In genomic region chr9:99819123-99819483, GRCh38 we compare ENCODE assay signal across 8 cellular contexts. TPM values are rescaled to one million over a fixed set of nuclear protein-coding genes. Genes with fewer than 3 reads are reported as not detected.
DNase-seq lines count a peak whose midpoint lies in the region; ATAC-seq and TF ChIP-seq lines count a peak whose summit lies in the region.

No MANE protein-coding gene starts in this region.

- peak overlapping the region; percentile 86; the same call in 1 of the 2 replicates for H3K9ac ChIP-seq in iPS-20b (ENCODE audit: low read depth, low read length)

- H3K36me3 ChIP-seq in cardiac muscle cell (no peaks in the 10 kb centered on the region), iPS-20b (ENCODE audit: insufficient read depth, low read depth, low read length) (no peaks in the 10 kb centered on the region)

- peaks cover 17% of the 10 kb centered on the region for H3K27me3 ChIP-seq in cardiac muscle cell
- H3K27me3 ChIP-seq in iPS-20b (ENCODE audit: insufficient read depth, low read length): peaks cover 41% of the 10 kb centered on the region

- H3K4me1 Mint-ChIP-seq in activated T-helper 2 cell treated with anti-CD3 and anti-CD28 coated beads, Interferon-gamma antibody, Interleukin-2, Interleukin-4, amounts not matched to agents 10 μg/mL and 5 μg/mL and 100 μg/mL, durations not matched to agents 14 hours and 24 hours and 36 hours (ENCODE audit: low read depth): peaks cover 51% of the 10 kb centered on the region

- no peaks in the 10 kb centered on the region for H3K9me3 Mint-ChIP-seq in activated T-helper 2 cell treated with anti-CD3 and anti-CD28 coated beads, Interferon-gamma antibody, Interleukin-2, Interleukin-4, amounts not matched to agents 10 μg/mL and 5 μg/mL and 100 μg/mL, durations not matched to agents 14 hours and 24 hours and 36 hours

- ATAC-seq in left cardiac atrium (no peak), GM18511 (IDR thresholded peaks at IDR 0.05; ENCODE audit: unreplicated experiment) (no peak), GM18870 (IDR thresholded peaks at IDR 0.05; ENCODE audit: unreplicated experiment) (no peak)

- intact Hi-C loops in left cardiac atrium (cut with DNase I): no loop called here
- intact Hi-C loops in activated T-helper 2 cell treated with anti-CD3 and anti-CD28 coated beads, Interferon-gamma antibody, Interleukin-2, Interleukin-4, amounts not matched to agents 10 μg/mL and 5 μg/mL and 100 μg/mL, durations not matched to agents 14 hours and 24 hours and 36 hours (cut with micrococcal nuclease): loop anchor here (1.0 to 10.0 kb wide), 8 partner anchors 8 to 653 kb away; partner anchors contain the start of gene TMEFF1

- no peaks in the 10 kb centered on the region for H3K9me3 ChIP-seq in cardiac muscle cell (ENCODE audit: low read depth)
- no peaks in the 10 kb centered on the region for H3K9me3 ChIP-seq in iPS-20b (ENCODE audit: insufficient read depth, low read depth, low read length)

- peak overlapping the region; percentile 83 for H3K27ac Mint-ChIP-seq in activated T-helper 2 cell treated with anti-CD3 and anti-CD28 coated beads, Interferon-gamma antibody, Interleukin-2, Interleukin-4, amounts not matched to agents 10 μg/mL and 5 μg/mL and 100 μg/mL, durations not matched to agents 14 hours and 24 hours and 36 hours

- H3K4me1 ChIP-seq in cardiac muscle cell (ENCODE audit: low read depth): peaks cover 4% of the 10 kb centered on the region
- H3K4me1 ChIP-seq in iPS-20b (ENCODE audit: insufficient read depth, low read length): peaks cover 28% of the 10 kb centered on the region

- H3K36me3 Mint-ChIP-seq in activated T-helper 2 cell treated with anti-CD3 and anti-CD28 coated beads, Interferon-gamma antibody, Interleukin-2, Interleukin-4, amounts not matched to agents 10 μg/mL and 5 μg/mL and 100 μg/mL, durations not matched to agents 14 hours and 24 hours and 36 hours (ENCODE audit: low read depth): peaks cover 25% of the 10 kb centered on the region

- no peak for TF ChIP-seq CTCF in cardiac muscle cell (IDR thresholded peaks at IDR 0.05; ENCODE audit: low read depth, low read length)

- H3K27ac ChIP-seq in cardiac muscle cell (peak overlapping the region; percentile 99), iPS-20b (ENCODE audit: low read length) (peak overlapping the region; percentile 74), temporal lobe (ENCODE audit: low read depth, low read length) (peak overlapping the region; percentile 89)

- H3K4me3 Mint-ChIP-seq in activated T-helper 2 cell treated with anti-CD3 and anti-CD28 coated beads, Interferon-gamma antibody, Interleukin-2, Interleukin-4, amounts not matched to agents 10 μg/mL and 5 μg/mL and 100 μg/mL, durations not matched to agents 14 hours and 24 hours and 36 hours (ENCODE audit: low read depth): peak overlapping the region; percentile 100

- H3K27me3 Mint-ChIP-seq in activated T-helper 2 cell treated with anti-CD3 and anti-CD28 coated beads, Interferon-gamma antibody, Interleukin-2, Interleukin-4, amounts not matched to agents 10 μg/mL and 5 μg/mL and 100 μg/mL, durations not matched to agents 14 hours and 24 hours and 36 hours (ENCODE audit: low read depth): peaks cover 6% of the 10 kb centered on the region

- peak overlapping the region; percentile 48 for H3K4me3 ChIP-seq in cardiac muscle cell
- H3K4me3 ChIP-seq in iPS-20b (ENCODE audit: low read length): peak overlapping the region; percentile 90

- DNase-seq in cardiac muscle cell (ENCODE audit: low read depth in 1 of 2, low spot score in 1 of 2) (no peak), left cardiac atrium (no peak), HCEC 1CT (no peak)
- DNase-seq in activated T-helper 2 cell treated with anti-CD3 and anti-CD28 coated beads, Interferon-gamma antibody, Interleukin-2, Interleukin-4, amounts not matched to agents 10 μg/mL and 5 μg/mL and 100 μg/mL, durations not matched to agents 14 hours and 24 hours and 36 hours (ENCODE audit: low spot score): no peak

RNA-seq across cellular contexts. Expression of gene NR4A3, which starts 2.6 kb away (rescaled TPM):
- total RNA-seq in cardiac muscle cell (0.49 and 1.5 TPM in 2 replicates), left cardiac atrium (10 to 100 TPM; 38.6 to 92.1 TPM), temporal lobe (9.1 TPM)
- 0.42 and 0.87 TPM in 2 replicates for polyA plus RNA-seq in cardiac muscle cell
- 161 and 169 TPM in 2 replicates for total RNA-seq in activated T-helper 2 cell treated with anti-CD3 and anti-CD28 coated beads, Interferon-gamma antibody, Interleukin-2, Interleukin-4, amounts not matched to agents 10 μg/mL and 5 μg/mL and 100 μg/mL, durations not matched to agents 14 hours and 24 hours and 36 hours
